In genomic region chr17:30337393-30337999, GRCh38 we compare ENCODE assay signal across 1 cellular context.
TF ChIP-seq lines count a peak whose summit lies in the region.

No MANE protein-coding gene starts in this region.

TF ChIP-seq in HepG2, 621 proteins besides CTCF, POLR2A, EP300 and RAD21 (continued from another document and continues in another):
- TF ChIP-seq HNF1B (CRISPR knock-in tag; IDR thresholded peaks at IDR 0.05) (peak; percentile 92), ESRRA (CRISPR knock-in tag; IDR thresholded peaks at IDR 0.05; ENCODE audit: low read depth) (0 out of 2 replicates have a peak, but pooled peaks have one; percentile 54), TFDP2 (CRISPR knock-in tag; IDR thresholded peaks at IDR 0.05) (0 out of 2 replicates have a peak, but pooled peaks have one; percentile 16), RBM39 (IDR thresholded peaks at IDR 0.05; ENCODE audit: low read depth, low read length, poor library complexity, severe bottlenecking) (no peak), ZNF337 (CRISPR knock-in tag; IDR thresholded peaks at IDR 0.05; ENCODE audit: borderline replicate concordance, low read depth) (0 out of 2 replicates have a peak, but pooled peaks have one; percentile 56), BORCS8-MEF2B (CRISPR knock-in tag; IDR thresholded peaks at IDR 0.05) (0 out of 2 replicates have a peak, but pooled peaks have one; percentile 47), HMGXB3 (CRISPR knock-in tag; IDR thresholded peaks at IDR 0.05; ENCODE audit: borderline replicate concordance) (no peak), ZBTB43 (CRISPR knock-in tag; conservative IDR thresholded peaks at IDR 0.05) (no peak), ZNF326 (CRISPR knock-in tag; IDR thresholded peaks at IDR 0.05; ENCODE audit: borderline replicate concordance) (no peak), PRDM15 (CRISPR knock-in tag; IDR thresholded peaks at IDR 0.05) (no peak), YY1 (IDR thresholded peaks at IDR 0.05; ENCODE audit: insufficient read depth, insufficient replicate concordance, low read depth, low read length) (peak; percentile 20), KLF6 (CRISPR knock-in tag; IDR thresholded peaks at IDR 0.05) (peak; percentile 42; the same call in 1 of the 2 replicates), IKZF5 (CRISPR knock-in tag; IDR thresholded peaks at IDR 0.05) (peak; percentile 75; the same call in 1 of the 2 replicates), ZSCAN9 (CRISPR knock-in tag; IDR thresholded peaks at IDR 0.05; ENCODE audit: borderline replicate concordance) (no peak; the same call in 1 of the 2 replicates), FIP1L1 (IDR thresholded peaks at IDR 0.05; ENCODE audit: borderline replicate concordance, insufficient read depth, low read depth, low read length) (no peak), ZNF678 (CRISPR knock-in tag; IDR thresholded peaks at IDR 0.05) (0 out of 2 replicates have a peak, but pooled peaks have one; percentile 41), ZBTB20 (CRISPR knock-in tag; IDR thresholded peaks at IDR 0.05; ENCODE audit: borderline replicate concordance, low read depth) (peak; percentile 19; the same call in 1 of the 2 replicates), ZNF574 (CRISPR knock-in tag; IDR thresholded peaks at IDR 0.05) (peak; percentile 97), LCORL (IDR thresholded peaks at IDR 0.05) (no peak), LCORL (CRISPR knock-in tag; IDR thresholded peaks at IDR 0.05) (peak; percentile 89; the same call in 1 of the 2 replicates), ZEB1 (IDR thresholded peaks at IDR 0.05; ENCODE audit: insufficient replicate concordance, low read depth) (no peak), ZNF512 (CRISPR knock-in tag; IDR thresholded peaks at IDR 0.05) (no peak), E2F2 (CRISPR knock-in tag; IDR thresholded peaks at IDR 0.05; ENCODE audit: borderline replicate concordance) (no peak), ZBTB3 (CRISPR knock-in tag; IDR thresholded peaks at IDR 0.05; ENCODE audit: borderline replicate concordance, low read depth) (0 out of 2 replicates have a peak, but pooled peaks have one; percentile 41), ZNF18 (CRISPR knock-in tag; IDR thresholded peaks at IDR 0.05; ENCODE audit: insufficient replicate concordance) (no peak), MXD4 (CRISPR knock-in tag; IDR thresholded peaks at IDR 0.05) (peak; percentile 54; the same call in 1 of the 2 replicates), HNRNPLL (IDR thresholded peaks at IDR 0.05; ENCODE audit: low read depth, low read length, poor library complexity, severe bottlenecking) (no peak), FOSL2 (CRISPR knock-in tag; IDR thresholded peaks at IDR 0.05) (peak; percentile 61), SPEN (CRISPR knock-in tag; IDR thresholded peaks at IDR 0.05; ENCODE audit: low read depth) (peak; percentile 85; the same call in 1 of the 2 replicates)
